Comparison of ENCODE assay signal across 1 cellular context in genomic region chr6:15512126-15512525, GRCh38.
TF ChIP-seq lines count a peak whose summit lies in the region.

No MANE protein-coding gene starts in this region.

TF ChIP-seq in K562, 482 proteins besides CTCF, POLR2A, EP300 and RAD21 (continued from another document and continues in another):
- TF ChIP-seq ZBTB33 (CRISPR knock-in tag; IDR thresholded peaks at IDR 0.05) (peak; percentile 100), RNF219 (CRISPR knock-in tag; IDR thresholded peaks at IDR 0.05) (no peak), CBX5 (IDR thresholded peaks at IDR 0.05; ENCODE audit: borderline replicate concordance, low read depth) (0 out of 2 replicates have a peak, but pooled peaks have one; percentile 26), SIX5 (IDR thresholded peaks at IDR 0.05; ENCODE audit: borderline replicate concordance in 1 of 2, insufficient read depth in 1 of 2, low read depth in 1 of 2, low read length in 2 of 2) (no peak), CHAMP1 (IDR thresholded peaks at IDR 0.05) (peak; percentile 46; the same call in 1 of the 2 replicates), STAT5A (IDR thresholded peaks at IDR 0.05; ENCODE audit: borderline replicate concordance, low read length) (no peak), ZNF740 (CRISPR knock-in tag; IDR thresholded peaks at IDR 0.05) (no peak), ZNF740 (tag; IDR thresholded peaks at IDR 0.05) (no peak), HMGXB4 (CRISPR knock-in tag; IDR thresholded peaks at IDR 0.05) (no peak), SMC3 (conservative IDR thresholded peaks at IDR 0.05; ENCODE audit: insufficient read depth, low read depth, low read length) (peak; percentile 42; the same call in 1 of the 2 replicates), MXD1 (CRISPR knock-in tag; IDR thresholded peaks at IDR 0.05; ENCODE audit: borderline replicate concordance, poor library complexity, severe bottlenecking) (no peak), ZNF644 (tag; IDR thresholded peaks at IDR 0.05; ENCODE audit: low read depth) (no peak), ADNP (tag; IDR thresholded peaks at IDR 0.05) (no peak), ATF3 (IDR thresholded peaks at IDR 0.05) (peak; percentile 61; the same call in 1 of the 2 replicates), ATF3 (CRISPR knock-in tag; conservative IDR thresholded peaks at IDR 0.05) (no peak), CBFB (CRISPR knock-in tag; IDR thresholded peaks at IDR 0.05) (no peak), C11orf30 (IDR thresholded peaks at IDR 0.05; ENCODE audit: low read depth) (no peak), NFIC (IDR thresholded peaks at IDR 0.05) (peak; percentile 30; the same call in 1 of the 2 replicates), POLR2G (IDR thresholded peaks at IDR 0.05; ENCODE audit: low read depth, low read length) (peak; percentile 24; the same call in 1 of the 2 replicates), ZMIZ1 (IDR thresholded peaks at IDR 0.05; ENCODE audit: low read depth in 2 of 2, low read length in 2 of 2) (no peak), EGR1 (conservative IDR thresholded peaks at IDR 0.05) (peak; percentile 73), RBM22 (IDR thresholded peaks at IDR 0.05; ENCODE audit: low read depth, low read length, poor library complexity, severe bottlenecking) (no peak), KAT8 (IDR thresholded peaks at IDR 0.05; ENCODE audit: low read depth) (no peak), ZNF395 (CRISPR knock-in tag; IDR thresholded peaks at IDR 0.05) (no peak), ZNF707 (CRISPR knock-in tag; conservative IDR thresholded peaks at IDR 0.05) (no peak), ZNF444 (CRISPR knock-in tag; IDR thresholded peaks at IDR 0.05) (no peak), MTA2 (IDR thresholded peaks at IDR 0.05; ENCODE audit: low read depth) (no peak), ZNF398 (CRISPR knock-in tag; IDR thresholded peaks at IDR 0.05) (no peak), TFAP4 (CRISPR knock-in tag; IDR thresholded peaks at IDR 0.05; ENCODE audit: borderline replicate concordance) (0 out of 2 replicates have a peak, but pooled peaks have one; percentile 5), STAG1 (CRISPR knock-in tag; IDR thresholded peaks at IDR 0.05; ENCODE audit: borderline replicate concordance) (peak; percentile 61; the same call in 1 of the 2 replicates), TCF3 (CRISPR knock-in tag; IDR thresholded peaks at IDR 0.05) (no peak), TEAD4 (IDR thresholded peaks at IDR 0.05; ENCODE audit: low read length) (no peak), TEAD4 (CRISPR knock-in tag; IDR thresholded peaks at IDR 0.05; ENCODE audit: borderline replicate concordance) (no peak), ZNF124 (CRISPR knock-in tag; IDR thresholded peaks at IDR 0.05) (no peak)
